In genomic region chr12:25546318-25546717, GRCh38 we compare ENCODE assay signal across 19 cellular contexts. TPM values are rescaled to one million over a fixed set of nuclear protein-coding genes. Genes with fewer than 3 reads are reported as not detected.
"Had no signal": no experiment of that assay in that cellular context is flagged by ENCODE, and none has a peak within 500 bp of the region (broad histone marks: within the 10 kb centered on the region; RNA-seq: fewer than 3 reads in every experiment).

No MANE protein-coding gene starts in this region.

- H3K4me3 ChIP-seq: esophagus muscularis mucosa, hepatocyte, mucosa of descending colon had no signal

- H3K27me3 ChIP-seq: esophagus muscularis mucosa, hepatocyte had no signal

- H3K27ac ChIP-seq: epithelial cell of prostate, esophagus muscularis mucosa, hepatocyte, neutrophil had no signal

- H3K4me1 ChIP-seq: esophagus muscularis mucosa had no signal

- DNase-seq: cortex of kidney; effector memory CD8-positive, alpha-beta T cell; foreskin melanocyte; head of caudate nucleus; kidney glomerular epithelial cell; mucosa of descending colon; naive thymus-derived CD8-positive, alpha-beta T cell; posterior cingulate gyrus; right cardiac atrium; small intestine; stimulated activated CD4-positive, alpha-beta T cell treated with anti-CD3 and anti-CD28 coated beads, Interleukin-2, amount 100 ng/mL, for 48 hours; stimulated activated naive CD4-positive, alpha-beta T cell treated with Interleukin-2 at 50 U/mL for 16 hours; trophoblast cell had no signal

- H3K9me3 ChIP-seq: esophagus muscularis mucosa, mucosa of descending colon, neutrophil had no signal

- H3K36me3 ChIP-seq: esophagus muscularis mucosa, neutrophil had no signal

RNA-seq across cellular contexts. Expression of gene LMNTD1, which starts 6.8 kb away (rescaled TPM):
- total RNA-seq: liver; naive thymus-derived CD8-positive, alpha-beta T cell; osteocyte had no signal
